Comparison of ENCODE assay signal across 8 cellular contexts in genomic region chr9:122092611-122093506, GRCh38. TPM values are rescaled to one million over a fixed set of nuclear protein-coding genes. Genes with fewer than 3 reads are reported as not detected.
A peak's percentile ranks its signal among the peaks of the same experiment; 100 is the strongest.
DNase-seq lines count a peak whose midpoint lies in the region; TF ChIP-seq lines count a peak whose summit lies in the region.

TTLL11 (minus strand) TSS chr9:122093308; CDS start chr9:122093148, 160 bp downstream.

- no peak within 1 kb of the TSS; the same call in 1 of the 2 replicates for H3K14ac ChIP-seq in H9 (ENCODE audit: insufficient read depth, low read length)

- H2BK12ac ChIP-seq in H9 (ENCODE audit: insufficient read length, low read depth, low read length), result no peak within 1 kb of the TSS

- H2AFZ ChIP-seq in H9 (ENCODE audit: low read length) (no peak within 1 kb of the TSS), neural progenitor cell (replicated peaks) (peak within 1 kb of the TSS; percentile 90)

- TF ChIP-seq CTCF in H9 (conservative IDR thresholded peaks at IDR 0.05) (no peak), foreskin fibroblast (IDR thresholded peaks at IDR 0.05; ENCODE audit: low read depth, low read length) (no peak), neural progenitor cell (IDR thresholded peaks at IDR 0.05) (no peak)

- WGBS in H9 (ENCODE audit: extremely low coverage, insufficient read length, low lambda C conversion rate), result no CpG with 5 or more reads among the region's 98 CpGs

- H3K27me3 Mint-ChIP-seq in H9 (ENCODE audit: low read depth) (peaks cover 39% of the 10 kb centered on the region), neural progenitor cell (ENCODE audit: insufficient read depth, low read depth) (peaks cover 15% of the 10 kb centered on the region)

- no peak within 1 kb of the TSS for H4K91ac ChIP-seq in H9 (ENCODE audit: insufficient read length, low read depth, low read length)

- H3K4ac ChIP-seq in H9 (ENCODE audit: low read depth, low read length), result no peak within 1 kb of the TSS

- no peak within 1 kb of the TSS for H4K8ac ChIP-seq in H9 (replicated peaks; ENCODE audit: insufficient read length, low read depth, low read length)

- no peak within 1 kb of the TSS for H2AK5ac ChIP-seq in H9 (ENCODE audit: insufficient read length, low read length)

- no peaks in the 10 kb centered on the region for H3K9me3 Mint-ChIP-seq in H9
- no peaks in the 10 kb centered on the region for H3K9me3 Mint-ChIP-seq in neural progenitor cell

- H3K27ac ChIP-seq in H9 (ENCODE audit: insufficient read length, low read depth, low read length) (no peak within 1 kb of the TSS), neural progenitor cell (no peak within 1 kb of the TSS), stomach smooth muscle (ENCODE audit: low read length) (peak within 1 kb of the TSS; percentile 64)

- H3K4me3 ChIP-seq in foreskin fibroblast (ENCODE audit: low read depth in 1 of 2, low read length in 2 of 2) (peak within 1 kb of the TSS; percentile 78 to 80), neural progenitor cell (peak within 1 kb of the TSS; percentile 74), stomach smooth muscle (ENCODE audit: low read length in 2 of 2) (peak within 1 kb of the TSS; percentile 68 to 86)

- H3K4me1 ChIP-seq in ES-I3 (ENCODE audit: insufficient read depth, low read length) (0 out of 2 replicates have a peak, but pooled peaks cover 3% of the 10 kb centered on the region), H9 (ENCODE audit: insufficient read depth, low read length) (no peaks in the 10 kb centered on the region), neural progenitor cell (peaks cover 7% of the 10 kb centered on the region), stomach smooth muscle (ENCODE audit: control insufficient read depth, insufficient read depth, low read length) (peaks cover 43% of the 10 kb centered on the region)

- H3F3A ChIP-seq in neural progenitor cell (ENCODE audit: low read depth), result peaks cover 9% of the 10 kb centered on the region

- H3K4me1 Mint-ChIP-seq in H9, result peaks cover 6 to 11% of the 10 kb centered on the region in 2 experiments
- H3K4me1 Mint-ChIP-seq in neural progenitor cell, result peaks cover 16% of the 10 kb centered on the region

- H3K36me3 Mint-ChIP-seq in H9 (ENCODE audit: insufficient read depth in 1 of 3, low read depth in 3 of 3), result no peaks in the 10 kb centered on the region
- H3K36me3 Mint-ChIP-seq in neural progenitor cell, result no peaks in the 10 kb centered on the region

- no peak within 1 kb of the TSS for H3K23ac ChIP-seq in H9 (ENCODE audit: insufficient read length, low read depth, low read length)

- H3K4me3 Mint-ChIP-seq in H9 (peak within 1 kb of the TSS; percentile 78 to 85), neural progenitor cell (peak within 1 kb of the TSS; percentile 92)

- H3K23me2 ChIP-seq in H9 (ENCODE audit: insufficient read length, low read depth, low read length, poor library complexity, severe bottlenecking), result peaks cover 13% of the 10 kb centered on the region

- DNase-seq in H9, result peak; percentile 94
- peak; percentile 92 for DNase-seq in M059J (ENCODE audit: low read depth)
- peak; percentile 95 for DNase-seq in activated gamma-delta T cell (lab: John Stamatoyannopoulos, UW)
- DNase-seq in foreskin fibroblast, result peak; percentile 94 to 98
- DNase-seq in neural progenitor cell (ENCODE audit: low spot score), result peak; percentile 97

- H3K9ac ChIP-seq in ES-I3 (ENCODE audit: low read depth, low read length) (peak within 1 kb of the TSS; percentile 41), H9 (ENCODE audit: extremely low read depth, insufficient read length, low read length) (peak within 1 kb of the TSS; percentile 27), neural progenitor cell (no peak within 1 kb of the TSS), stomach smooth muscle (ENCODE audit: low read length in 2 of 2) (peak within 1 kb of the TSS; percentile 73 to 80)

- H3K4me2 ChIP-seq in H9 (ENCODE audit: insufficient read depth, insufficient read length, low read length) (peak within 1 kb of the TSS; percentile 97), neural progenitor cell (peak within 1 kb of the TSS; percentile 100)

- H2BK20ac ChIP-seq in H9 (ENCODE audit: low read depth, low read length, poor library complexity, severe bottlenecking), result no peak within 1 kb of the TSS

- no peak within 1 kb of the TSS for H4K5ac ChIP-seq in H9 (ENCODE audit: insufficient read length, low read depth, low read length)

- TF ChIP-seq POLR2A in Raji (IDR thresholded peaks at IDR 0.05; ENCODE audit: insufficient read depth, low read depth, low read length), result peak; percentile 74

- no peaks in the 10 kb centered on the region for H3K9me3 ChIP-seq in ES-I3 (ENCODE audit: control insufficient read depth, insufficient read depth, low read length)
- no peaks in the 10 kb centered on the region for H3K9me3 ChIP-seq in H9 (ENCODE audit: control insufficient read depth, low read depth, low read length)
- no peaks in the 10 kb centered on the region for H3K9me3 ChIP-seq in neural progenitor cell (ENCODE audit: low read depth)
- H3K9me3 ChIP-seq in stomach smooth muscle (ENCODE audit: control insufficient read depth in 2 of 2, low read length in 2 of 2), result no peaks in the 10 kb centered on the region

- no peak within 1 kb of the TSS for H2BK15ac ChIP-seq in H9 (ENCODE audit: low read depth, low read length)

- H3K27ac Mint-ChIP-seq in H9 (no peak within 1 kb of the TSS), neural progenitor cell (no peak within 1 kb of the TSS)

- no peak within 1 kb of the TSS for H3K18ac ChIP-seq in H9 (ENCODE audit: insufficient read length, low read depth, low read length)

- no peaks in the 10 kb centered on the region for H3K79me2 ChIP-seq in H9 (ENCODE audit: insufficient read depth, low read length)
- no peaks in the 10 kb centered on the region for H3K79me2 ChIP-seq in neural progenitor cell (ENCODE audit: low read depth)

- H3T11ph ChIP-seq in H9 (ENCODE audit: low read length), result no peak within 1 kb of the TSS

- H2BK5ac ChIP-seq in H9 (ENCODE audit: insufficient read length, low read length), result no peak within 1 kb of the TSS

- no peaks in the 10 kb centered on the region; the same call in 1 of the 2 replicates for H3K27me3 ChIP-seq in H9 (ENCODE audit: insufficient read depth, low read length)
- H3K27me3 ChIP-seq in neural progenitor cell, result peaks cover 66% of the 10 kb centered on the region
- H3K27me3 ChIP-seq in stomach smooth muscle (ENCODE audit: control insufficient read depth in 1 of 2, insufficient read depth in 2 of 2, low read length in 2 of 2), result no peaks in the 10 kb centered on the region

- H4K20me1 ChIP-seq in H9 (ENCODE audit: control insufficient read depth, insufficient read depth, insufficient read length) (no peaks in the 10 kb centered on the region), neural progenitor cell (ENCODE audit: low read depth) (peaks cover 5% of the 10 kb centered on the region)

- no peak within 1 kb of the TSS for H3K56ac ChIP-seq in H9 (ENCODE audit: insufficient read length, low read depth, low read length)

- H2BK120ac ChIP-seq in H9 (ENCODE audit: low read depth, low read length, poor library complexity, severe bottlenecking), result no peak within 1 kb of the TSS

- H3K79me1 ChIP-seq in H9 (ENCODE audit: insufficient read depth, low read depth, low read length, poor library complexity, severe bottlenecking), result no peaks in the 10 kb centered on the region

- H3K36me3 ChIP-seq in ES-I3 (ENCODE audit: insufficient read depth, low read length) (no peaks in the 10 kb centered on the region), neural progenitor cell (no peaks in the 10 kb centered on the region), stomach smooth muscle (ENCODE audit: control insufficient read depth in 2 of 2, insufficient read depth in 2 of 2, low read length in 2 of 2) (no peaks in the 10 kb centered on the region)

RNA-seq across cellular contexts. Expression of gene TTLL11, which starts in this region (rescaled TPM):
- total RNA-seq in H9 (2021), result 1.5 and 1.9 TPM in 2 replicates
- 3.9 and 4.7 TPM in 2 replicates for total RNA-seq in M059J (2014; rRNA removed; shearing (Covaris generic))
- 0.75 and 0.84 TPM in 2 replicates for total RNA-seq in neural progenitor cell (ENCODE audit: low replicate concordance)

Comparison
In these comparisons a context has a peak if more than half of its experiments do, and no peak if none do; other contexts are left out.
1. Peak in DNase-seq, H3K4me3 ChIP-seq and H3K4me2 ChIP-seq in neural progenitor cell; RNA of the gene not detected or under 1 TPM.